2 cellular contexts compared by ENCODE assay signal in the genomic region with DNA sequence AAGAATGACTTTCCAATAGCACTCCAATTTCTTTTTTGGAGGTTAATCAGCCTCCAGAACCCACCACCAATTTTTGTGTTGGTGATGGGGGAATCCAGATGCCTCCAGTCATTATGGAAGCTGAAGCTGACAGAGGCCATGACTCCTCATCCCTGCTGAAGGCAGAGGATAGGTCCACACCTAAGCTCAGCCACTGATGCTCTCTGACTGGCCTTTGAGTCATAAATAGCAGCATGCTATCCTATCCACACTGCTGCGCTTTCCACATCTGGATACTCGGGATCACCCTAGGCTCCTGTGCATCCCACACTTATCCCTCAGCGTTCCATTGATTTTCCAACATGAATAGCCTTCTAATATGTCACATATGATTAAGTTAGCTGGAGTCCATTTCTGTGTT.
TF ChIP-seq lines count a peak whose summit lies in the region.

No MANE protein-coding gene starts in this region.

TF ChIP-seq in IMR-90, 13 proteins besides CTCF, POLR2A, EP300 and RAD21:
- TF ChIP-seq RCOR1 (IDR thresholded peaks at IDR 0.05; ENCODE audit: insufficient replicate concordance, low read length) (no peak), FOS (IDR thresholded peaks at IDR 0.05; ENCODE audit: low read depth, low read length) (no peak), NFE2L2 (IDR thresholded peaks at IDR 0.05; ENCODE audit: low read depth, low read length) (no peak), MAFK (IDR thresholded peaks at IDR 0.05; ENCODE audit: low read depth, low read length) (no peak), RFX5 (IDR thresholded peaks at IDR 0.05; ENCODE audit: low read depth, low read length) (no peak), MAZ (IDR thresholded peaks at IDR 0.05; ENCODE audit: borderline replicate concordance, low read depth, low read length) (no peak)

TF ChIP-seq in K562, 482 proteins besides CTCF, POLR2A, EP300 and RAD21:
- TF ChIP-seq ZFPM2 (CRISPR knock-in tag; IDR thresholded peaks at IDR 0.05), result no peak
- TF ChIP-seq ZNF561 (CRISPR knock-in tag; conservative IDR thresholded peaks at IDR 0.05), result no peak
- no peak for TF ChIP-seq ZNF444 (CRISPR knock-in tag; IDR thresholded peaks at IDR 0.05)
- no peak for TF ChIP-seq SETDB1 (IDR thresholded peaks at IDR 0.05; ENCODE audit: low read length)
- TF ChIP-seq PHTF2 (CRISPR knock-in tag; IDR thresholded peaks at IDR 0.05), result no peak
- TF ChIP-seq, protein P1, sequence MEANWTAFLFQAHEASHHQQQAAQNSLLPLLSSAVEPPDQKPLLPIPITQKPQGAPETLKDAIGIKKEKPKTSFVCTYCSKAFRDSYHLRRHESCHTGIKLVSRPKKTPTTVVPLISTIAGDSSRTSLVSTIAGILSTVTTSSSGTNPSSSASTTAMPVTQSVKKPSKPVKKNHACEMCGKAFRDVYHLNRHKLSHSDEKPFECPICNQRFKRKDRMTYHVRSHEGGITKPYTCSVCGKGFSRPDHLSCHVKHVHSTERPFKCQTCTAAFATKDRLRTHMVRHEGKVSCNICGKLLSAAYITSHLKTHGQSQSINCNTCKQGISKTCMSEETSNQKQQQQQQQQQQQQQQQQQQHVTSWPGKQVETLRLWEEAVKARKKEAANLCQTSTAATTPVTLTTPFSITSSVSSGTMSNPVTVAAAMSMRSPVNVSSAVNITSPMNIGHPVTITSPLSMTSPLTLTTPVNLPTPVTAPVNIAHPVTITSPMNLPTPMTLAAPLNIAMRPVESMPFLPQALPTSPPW (CRISPR knock-in tag; IDR thresholded peaks at IDR 0.05), result no peak
- no peak for TF ChIP-seq ZNF274 (IDR thresholded peaks at IDR 0.05; ENCODE audit: borderline replicate concordance, low read depth, low read length)
- TF ChIP-seq, protein P2, sequence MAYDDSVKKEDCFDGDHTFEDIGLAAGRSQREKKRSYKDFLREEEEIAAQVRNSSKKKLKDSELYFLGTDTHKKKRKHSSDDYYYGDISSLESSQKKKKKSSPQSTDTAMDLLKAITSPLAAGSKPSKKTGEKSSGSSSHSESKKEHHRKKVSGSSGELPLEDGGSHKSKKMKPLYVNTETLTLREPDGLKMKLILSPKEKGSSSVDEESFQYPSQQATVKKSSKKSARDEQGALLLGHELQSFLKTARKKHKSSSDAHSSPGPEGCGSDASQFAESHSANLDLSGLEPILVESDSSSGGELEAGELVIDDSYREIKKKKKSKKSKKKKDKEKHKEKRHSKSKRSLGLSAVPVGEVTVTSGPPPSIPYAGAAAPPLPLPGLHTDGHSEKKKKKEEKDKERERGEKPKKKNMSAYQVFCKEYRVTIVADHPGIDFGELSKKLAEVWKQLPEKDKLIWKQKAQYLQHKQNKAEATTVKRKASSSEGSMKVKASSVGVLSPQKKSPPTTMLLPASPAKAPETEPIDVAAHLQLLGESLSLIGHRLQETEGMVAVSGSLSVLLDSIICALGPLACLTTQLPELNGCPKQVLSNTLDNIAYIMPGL (CRISPR knock-in tag; IDR thresholded peaks at IDR 0.05), result no peak
- no peak for TF ChIP-seq ZNF785 (CRISPR knock-in tag; IDR thresholded peaks at IDR 0.05)
- TF ChIP-seq MCM3 (IDR thresholded peaks at IDR 0.05), result no peak
- no peak for TF ChIP-seq BCOR (IDR thresholded peaks at IDR 0.05)
- no peak for TF ChIP-seq EHMT2 (IDR thresholded peaks at IDR 0.05)
- TF ChIP-seq RBM22 (IDR thresholded peaks at IDR 0.05; ENCODE audit: low read depth, low read length, poor library complexity, severe bottlenecking), result no peak
- TF ChIP-seq MGA (IDR thresholded peaks at IDR 0.05), result no peak
- TF ChIP-seq, protein P3, sequence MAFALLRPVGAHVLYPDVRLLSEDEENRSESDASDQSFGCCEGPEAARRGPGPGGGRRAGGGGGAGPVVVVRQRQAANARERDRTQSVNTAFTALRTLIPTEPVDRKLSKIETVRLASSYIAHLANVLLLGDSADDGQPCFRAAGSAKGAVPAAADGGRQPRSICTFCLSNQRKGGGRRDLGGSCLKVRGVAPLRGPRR (CRISPR knock-in tag; IDR thresholded peaks at IDR 0.05), result no peak
- no peak for TF ChIP-seq FOXK2 (conservative IDR thresholded peaks at IDR 0.05 in 1 of 2, IDR thresholded peaks at IDR 0.05 in 1 of 2; ENCODE audit: low read depth in 2 of 2)
- TF ChIP-seq SAFB (IDR thresholded peaks at IDR 0.05; ENCODE audit: borderline replicate concordance, low read depth, low read length), result no peak
- no peak for TF ChIP-seq SIN3A (IDR thresholded peaks at IDR 0.05; ENCODE audit: borderline replicate concordance in 2 of 2, control insufficient read depth in 1 of 2, low read depth in 2 of 2, low read length in 2 of 2)
